8 cellular contexts compared by ENCODE assay signal in genomic region chr22:46774456-46775363, GRCh38. TPM values are rescaled to one million over a fixed set of nuclear protein-coding genes. Genes with fewer than 3 reads are reported as not detected.
DNase-seq lines count a peak whose midpoint lies in the region; ATAC-seq and TF ChIP-seq lines count a peak whose summit lies in the region.

No MANE protein-coding gene starts in this region.

- peak overlapping the region; percentile 72 to 88 (median 83) for H3K27ac ChIP-seq in BLaER1 treated with 17β-estradiol and CSF1 and Interleukin-3, amounts not matched to agents 10 nM and 100 nM
- peak overlapping the region; percentile 99 for H3K27ac ChIP-seq in Karpas-422 (ENCODE audit: low read length)
- peak overlapping the region; percentile 57 for H3K27ac ChIP-seq in colonic mucosa
- H3K27ac ChIP-seq in sigmoid colon, result peak overlapping the region in 3 of 4 donors; percentile 9 to 59 (median 46)

- DNase-seq in Karpas-422, result peak; percentile 98
- no peak for DNase-seq in colonic mucosa
- no peak for DNase-seq in sigmoid colon
- DNase-seq in foreskin fibroblast, result no peak
- DNase-seq in AG08395 (ENCODE audit: low spot score), result no peak
- no peak for DNase-seq in cortex of kidney (lab: John Stamatoyannopoulos, UW)

- H3K4me3 ChIP-seq in BLaER1 treated with 17β-estradiol and CSF1 and Interleukin-3, amounts not matched to agents 10 nM and 100 nM, result peak overlapping the region; percentile 4 to 55 (median 44); a peak in 18 of 20 replicates
- H3K4me3 ChIP-seq in Karpas-422 (ENCODE audit: low read length) (peak overlapping the region; percentile 68), colonic mucosa (no peak overlapping the region), sigmoid colon (no peak overlapping the region), foreskin fibroblast (ENCODE audit: low read depth in 1 of 2, low read length in 2 of 2) (no peak overlapping the region)

- H3K9me3 ChIP-seq in BLaER1 treated with 17β-estradiol and CSF1 and Interleukin-3, amounts not matched to agents 10 nM and 100 nM (replicated peaks in 1 of 11), result no peaks in the 10 kb centered on the region
- H3K9me3 ChIP-seq in Karpas-422 (ENCODE audit: low read length) (no peaks in the 10 kb centered on the region), colonic mucosa (no peaks in the 10 kb centered on the region), sigmoid colon (no peaks in the 10 kb centered on the region)

- TF ChIP-seq CTCF in colonic mucosa (IDR thresholded peaks at IDR 0.05) (no peak), sigmoid colon (IDR thresholded peaks at IDR 0.05) (no peak), foreskin fibroblast (IDR thresholded peaks at IDR 0.05; ENCODE audit: low read depth, low read length) (no peak)

- ATAC-seq in GM19395 (IDR thresholded peaks at IDR 0.05; ENCODE audit: unreplicated experiment), result peak; percentile 36

- H2AFZ ChIP-seq in Karpas-422 (ENCODE audit: low read length), result no peak overlapping the region

- WGBS in sigmoid colon, 2 donors, result 64 to 73% methylated on average over 35 of the region's 35 CpGs

- H3K4me2 ChIP-seq in BLaER1 treated with 17β-estradiol and CSF1 and Interleukin-3, amounts not matched to agents 10 nM and 100 nM, result peak overlapping the region; percentile 84 to 98 (median 92)
- peak overlapping the region; percentile 81 for H3K4me2 ChIP-seq in Karpas-422 (ENCODE audit: low read depth, low read length, poor library complexity, severe bottlenecking)

- H4K20me1 ChIP-seq in BLaER1 treated with 17β-estradiol and CSF1 and Interleukin-3, amounts not matched to agents 10 nM and 100 nM, result peaks cover 31 to 92% (median 89%) of the 10 kb centered on the region in 11 experiments
- 0 out of 2 replicates have a peak, but pooled peaks cover 3% of the 10 kb centered on the region for H4K20me1 ChIP-seq in Karpas-422 (ENCODE audit: insufficient read depth, low read depth, low read length)

- H3K9ac ChIP-seq in BLaER1 treated with 17β-estradiol and CSF1 and Interleukin-3, amounts not matched to agents 10 nM and 100 nM, result peak overlapping the region; percentile 68 to 80 (median 74); a peak in 21 of 22 replicates
- H3K9ac ChIP-seq in Karpas-422 (ENCODE audit: low read length) (peak overlapping the region; percentile 76), colonic mucosa (ENCODE audit: low read depth in 2 of 2, low read length in 2 of 2) (peak overlapping the region; percentile 16 to 58)

- H3K9me2 ChIP-seq in Karpas-422 (replicated peaks; ENCODE audit: insufficient read depth, low read length), result no peaks in the 10 kb centered on the region

- H3K79me2 ChIP-seq in Karpas-422 (ENCODE audit: low read length), result peaks cover 71% of the 10 kb centered on the region

- TF ChIP-seq POLR2A in sigmoid colon (IDR thresholded peaks at IDR 0.05), result no peak

- H3K36me3 ChIP-seq in BLaER1 treated with 17β-estradiol and CSF1 and Interleukin-3, amounts not matched to agents 10 nM and 100 nM, result peaks cover 0 to 15% (median 0%) of the 10 kb centered on the region in 11 experiments; a peak in 3 of 22 replicates
- H3K36me3 ChIP-seq in Karpas-422 (ENCODE audit: insufficient read depth, low read length), result peaks cover 8% of the 10 kb centered on the region
- no peaks in the 10 kb centered on the region for H3K36me3 ChIP-seq in colonic mucosa
- H3K36me3 ChIP-seq in sigmoid colon, result no peaks in the 10 kb centered on the region

- no peaks in the 10 kb centered on the region for H3K27me3 ChIP-seq in BLaER1 treated with 17β-estradiol and CSF1 and Interleukin-3, amounts not matched to agents 10 nM and 100 nM
- H3K27me3 ChIP-seq in Karpas-422 (ENCODE audit: low read length) (no peaks in the 10 kb centered on the region), colonic mucosa (no peaks in the 10 kb centered on the region), sigmoid colon (no peaks in the 10 kb centered on the region)

- TF ChIP-seq EP300 in sigmoid colon (IDR thresholded peaks at IDR 0.05), result no peak

- intact Hi-C loops in colonic mucosa (cut with DNase I), result no loop called here
- intact Hi-C loops in sigmoid colon (cut with DNase I), result no loop called here

- peaks cover 76 to 81% (median 79%) of the 10 kb centered on the region in 10 experiments for H3K4me1 ChIP-seq in BLaER1 treated with 17β-estradiol and CSF1 and Interleukin-3, amounts not matched to agents 10 nM and 100 nM
- H3K4me1 ChIP-seq in Karpas-422 (ENCODE audit: low read length), result peaks cover 75% of the 10 kb centered on the region
- peaks cover 27% of the 10 kb centered on the region for H3K4me1 ChIP-seq in colonic mucosa
- H3K4me1 ChIP-seq in sigmoid colon, result peaks cover 0 to 45% (median 34%) of the 10 kb centered on the region in 4 donors

RNA-seq across cellular contexts. Expression of gene TBC1D22A, which starts 12.3 kb away (rescaled TPM):
- 27.7 and 39.2 TPM in 2 replicates for total RNA-seq in Karpas-422 (2014; rRNA removed; shearing (Covaris generic); ENCODE audit: low replicate concordance)
- total RNA-seq in colonic mucosa (10 to 100 TPM; 34.2 to 36.4 TPM), sigmoid colon (10 to 100 TPM; 13.6 to 14.3 (median 13.8) TPM)
- polyA plus RNA-seq in sigmoid colon, result 10 to 100 TPM; 19.2 to 34.6 (median 19.4) TPM

RNA-seq across cellular contexts. Expression of gene CERK, which starts 36.7 kb away (rescaled TPM):
- 53.8 and 79.0 TPM in 2 replicates for total RNA-seq in Karpas-422 (2014; rRNA removed; shearing (Covaris generic); ENCODE audit: low replicate concordance)
- total RNA-seq in colonic mucosa, result 10 to 100 TPM; 24.7 to 46.6 TPM
- total RNA-seq in sigmoid colon, result 10 to 100 TPM; 23.9 to 45.5 (median 29.2) TPM
- polyA plus RNA-seq in sigmoid colon, result 10 to 100 TPM; 26.1 to 29.5 (median 26.4) TPM

Comparison
In these comparisons a context has a peak if more than half of its experiments do, and no peak if none do; other contexts are left out.
1. H3K27ac ChIP-seq: peak in every context shown above with its lines; median percentile 99 in Karpas-422; 83 in BLaER1 treated with 17β-estradiol and CSF1 and Interleukin-3, amounts not matched to agents 10 nM and 100 nM; 57 in colonic mucosa; 46 in sigmoid colon.
2. H3K4me3 ChIP-seq: peak in BLaER1 treated with 17β-estradiol and CSF1 and Interleukin-3, amounts not matched to agents 10 nM and 100 nM (10 of 10) and Karpas-422 (single experiment); none in colonic mucosa (single experiment), sigmoid colon (0 of 4) and foreskin fibroblast (0 of 2).
3. Peak in every context shown above with its lines, with median percentiles within 50 percentile points of each other: H3K9ac ChIP-seq.